In the genomic region with DNA sequence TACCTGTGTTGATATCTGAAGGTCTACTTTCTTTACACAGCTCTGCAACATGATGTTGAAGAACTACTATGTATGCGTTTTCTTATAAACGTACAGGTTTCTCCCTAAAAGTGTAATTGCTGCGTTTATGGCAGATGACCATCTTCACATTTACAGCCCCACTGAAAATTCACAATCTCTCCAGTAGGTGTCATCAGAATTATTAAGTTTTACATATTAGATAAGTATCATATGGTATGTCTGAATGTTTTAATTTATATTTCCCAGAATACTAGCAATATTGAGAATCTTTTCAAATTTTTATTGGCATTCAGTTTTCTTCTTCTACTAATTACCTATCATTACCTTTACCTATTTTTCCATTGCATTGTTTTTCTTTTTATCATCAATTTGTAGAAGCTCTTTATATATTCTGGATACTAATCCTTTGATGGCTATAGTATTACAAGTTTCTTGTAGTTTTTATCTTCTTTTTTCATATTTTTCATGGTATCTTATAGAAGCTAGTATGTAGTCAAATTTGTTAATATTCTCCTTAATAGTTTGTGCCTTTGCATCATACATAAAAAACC, we compare ENCODE assay signal across 8 cellular contexts.
DNase-seq lines count a peak whose midpoint lies in the region; ATAC-seq, FAIRE-seq and TF ChIP-seq lines count a peak whose summit lies in the region.

No MANE protein-coding gene starts in this region.

- CTCF ChIA-PET in naive thymus-derived CD4-positive, alpha-beta T cell (lab: Charles Lee), result no interaction called here

- no peak for DNase-seq in right atrium auricular region (ENCODE audit: low spot score)
- no peak for DNase-seq in right cardiac atrium
- DNase-seq in OCI-M1 (lab: John Stamatoyannopoulos, UW), result peak; percentile 22
- peak; percentile 58 for DNase-seq in fibroblast of peridontal ligament (ENCODE audit: extremely low read depth)
- peak; percentile 5 for DNase-seq in urothelium cell line (ENCODE audit: low spot score)
- no peak for DNase-seq in naive thymus-derived CD4-positive, alpha-beta T cell
- no peak for DNase-seq in effector CD4-positive, alpha-beta T cell

- 73% methylated on average over 3 of the region's 3 CpGs for WGBS in right cardiac atrium

- no peaks in the 10 kb centered on the region for H3K4me1 Mint-ChIP-seq in naive thymus-derived CD4-positive, alpha-beta T cell

- H3K36me3 ChIP-seq in right atrium auricular region, result no peaks in the 10 kb centered on the region
- no peaks in the 10 kb centered on the region for H3K36me3 ChIP-seq in naive thymus-derived CD4-positive, alpha-beta T cell (ENCODE audit: control insufficient read depth in 2 of 3, insufficient read depth in 3 of 3, low read length in 3 of 3)

- no peak for FAIRE-seq in urothelium cell line (lab: Jason Lieb, UNC)

- TF ChIP-seq CTCF in right atrium auricular region (IDR thresholded peaks at IDR 0.05), result peak; percentile 45 to 64

- H3K27ac ChIP-seq in right atrium auricular region (no peak overlapping the region), right cardiac atrium (ENCODE audit: low read length) (no peak overlapping the region)
- H3K27ac ChIP-seq in naive thymus-derived CD4-positive, alpha-beta T cell (ENCODE audit: low read depth, low read length), result no peak overlapping the region

- H3K4me3 ChIP-seq in right atrium auricular region (no peak overlapping the region), right cardiac atrium (ENCODE audit: low read length) (no peak overlapping the region)
- H3K4me3 ChIP-seq in naive thymus-derived CD4-positive, alpha-beta T cell (ENCODE audit: low read length), result no peak overlapping the region

- H3K4me3 Mint-ChIP-seq in naive thymus-derived CD4-positive, alpha-beta T cell, result no peak overlapping the region

- peaks cover 0 to 3% (median 0%) of the 10 kb centered on the region in 11 donors for H3K9me3 Mint-ChIP-seq in naive thymus-derived CD4-positive, alpha-beta T cell

- no peak overlapping the region for H3K27ac Mint-ChIP-seq in naive thymus-derived CD4-positive, alpha-beta T cell

- intact Hi-C loops in right cardiac atrium (cut with DNase I), result loop anchor here (5.0 to 10.0 kb wide), 3 partner anchors 273 to 326 kb away; no protein-coding TSS in a partner anchor
- intact Hi-C loops in naive thymus-derived CD4-positive, alpha-beta T cell (cut with micrococcal nuclease), result loop anchor here in 1 of 2 donors (1.0 kb wide), 1 partner anchor 325 kb away; no protein-coding TSS in a partner anchor

- H3K27me3 Mint-ChIP-seq in naive thymus-derived CD4-positive, alpha-beta T cell, result peaks cover 0 to 5% (median 0%) of the 10 kb centered on the region in 5 donors

- H3K9me3 ChIP-seq in right atrium auricular region, result peaks cover 0 to 7% of the 10 kb centered on the region in 2 donors
- no peaks in the 10 kb centered on the region for H3K9me3 ChIP-seq in right cardiac atrium (ENCODE audit: control insufficient read depth, low read length)
- no peaks in the 10 kb centered on the region for H3K9me3 ChIP-seq in naive thymus-derived CD4-positive, alpha-beta T cell (ENCODE audit: control insufficient read depth in 2 of 3, low read length in 3 of 3)

- POLR2A ChIA-PET in naive thymus-derived CD4-positive, alpha-beta T cell (lab: Charles Lee), result no interaction called here

- peaks cover 0 to 10% of the 10 kb centered on the region in 2 donors for H3K4me1 ChIP-seq in right atrium auricular region
- no peaks in the 10 kb centered on the region for H3K4me1 ChIP-seq in right cardiac atrium (ENCODE audit: control insufficient read depth, insufficient read depth, low read length)
- H3K4me1 ChIP-seq in naive thymus-derived CD4-positive, alpha-beta T cell (ENCODE audit: control insufficient read depth in 2 of 2, insufficient read depth in 2 of 2, low read length in 2 of 2), result no peaks in the 10 kb centered on the region

- H3K27me3 ChIP-seq in right atrium auricular region, result no peaks in the 10 kb centered on the region
- H3K27me3 ChIP-seq in right cardiac atrium (ENCODE audit: control insufficient read depth, insufficient read depth), result no peaks in the 10 kb centered on the region
- no peaks in the 10 kb centered on the region for H3K27me3 ChIP-seq in naive thymus-derived CD4-positive, alpha-beta T cell (ENCODE audit: control insufficient read depth in 2 of 2, insufficient read depth in 2 of 2, low read length in 2 of 2)

- no peak for ATAC-seq in right cardiac atrium
- no peak for ATAC-seq in naive thymus-derived CD4-positive, alpha-beta T cell
- no peak for ATAC-seq in HG02798 (IDR thresholded peaks at IDR 0.05; ENCODE audit: poor library complexity, unreplicated experiment)

- no peaks in the 10 kb centered on the region for H3K36me3 Mint-ChIP-seq in naive thymus-derived CD4-positive, alpha-beta T cell

Comparison
In these comparisons a context has a peak if more than half of its experiments do, and no peak if none do; other contexts are left out.
1. DNase-seq: peak in OCI-M1 (single experiment), fibroblast of peridontal ligament (single experiment) and urothelium cell line (single experiment); none in right atrium auricular region (single experiment), right cardiac atrium (0 of 3), naive thymus-derived CD4-positive, alpha-beta T cell (0 of 9) and effector CD4-positive, alpha-beta T cell (single experiment).